ENCODE assay signal across 10 cellular contexts in genomic region chr2:30828586-30828985, GRCh38. TPM values are rescaled to one million over a fixed set of nuclear protein-coding genes. Genes with fewer than 3 reads are reported as not detected.
"Had no signal": no experiment of that assay in that cellular context is flagged by ENCODE, and none has a peak within 500 bp of the region (broad histone marks: within the 10 kb centered on the region; RNA-seq: fewer than 3 reads in every experiment).

No MANE protein-coding gene starts in this region.

- H3K27ac Mint-ChIP-seq: IgD-negative memory B cell had no signal

- H3K4me1 Mint-ChIP-seq: IgD-negative memory B cell had no signal

- DNase-seq: IMR-90, KBM-7, KG1 had no signal

- ATAC-seq: HepG2, K562 had no signal

- H3K4me2 ChIP-seq: KMS-11 had no signal

- FAIRE-seq: HepG2, HTR-8/SVneo, K562 had no signal

- H3K27ac ChIP-seq: HL-60, KMS-11 had no signal

- H3K9ac ChIP-seq: KMS-11 had no signal

- H3K4me3 ChIP-seq: K562 had no signal

- H3K4me3 Mint-ChIP-seq: IgD-negative memory B cell had no signal

RNA-seq across cellular contexts. Expression of gene CAPN13, which starts 21.3 kb away (rescaled TPM):
- total RNA-seq: HepG2, HT1080, IMR-90, K562 had no signal
- polyA plus RNA-seq: HepG2, IgD-negative memory B cell, IMR-90, K562 had no signal
